Comparison of ENCODE assay signal across 15 cellular contexts in genomic region chrX:77003956-77004355, GRCh38.
DNase-seq lines count a peak whose midpoint lies in the region; ATAC-seq and TF ChIP-seq lines count a peak whose summit lies in the region.
"Had no signal": no experiment of that assay in that cellular context is flagged by ENCODE, and none has a peak within 500 bp of the region (broad histone marks: within the 10 kb centered on the region; RNA-seq: fewer than 3 reads in every experiment).

No MANE protein-coding gene starts in this region.

- peak; percentile 96 for ATAC-seq in activated T-helper 17 cell treated with anti-CD3 and anti-CD28 coated beads, Interleukin-2, amount 50 U/mL, for 72 hours (replicated peaks)
- ATAC-seq in thoracic aorta (ENCODE audit: insufficient number of reproducible peaks, low FRiP score, low read depth), result no peak
- no peak for ATAC-seq in gastrocnemius medialis
- ATAC-seq in HG02870 (IDR thresholded peaks at IDR 0.05; ENCODE audit: unreplicated experiment), result no peak
- no peak for ATAC-seq in GM18858 (IDR thresholded peaks at IDR 0.05; ENCODE audit: unreplicated experiment)
- ATAC-seq: esophagus mucosa, upper lobe of right lung had no signal

- peak overlapping the region; percentile 80 for H3K27ac Mint-ChIP-seq in activated T-helper 17 cell treated with anti-CD3 and anti-CD28 coated beads, Interleukin-2, amount 50 U/mL, for 72 hours

- H3K79me2 ChIP-seq in smooth muscle cell (ENCODE audit: low read depth), result no peaks in the 10 kb centered on the region

- H3K9ac ChIP-seq in smooth muscle cell (ENCODE audit: low read depth), result no peak overlapping the region

- 25% methylated on average over 3 of the region's 3 CpGs for WGBS in smooth muscle cell (ENCODE audit: low lambda C conversion rate)

- no peaks in the 10 kb centered on the region for H3K36me3 Mint-ChIP-seq in activated T-helper 17 cell treated with anti-CD3 and anti-CD28 coated beads, Interleukin-2, amount 50 U/mL, for 72 hours (ENCODE audit: low read depth)

- no peak for TF ChIP-seq CTCF in smooth muscle cell (IDR thresholded peaks at IDR 0.05; ENCODE audit: borderline replicate concordance, insufficient read depth, poor library complexity, severe bottlenecking)
- TF ChIP-seq CTCF in thoracic aorta (IDR thresholded peaks at IDR 0.05), result no peak
- no peak for TF ChIP-seq CTCF in gastrocnemius medialis (IDR thresholded peaks at IDR 0.05 in 4 of 5, conservative IDR thresholded peaks at IDR 0.05 in 1 of 5)

- H4K20me1 ChIP-seq in smooth muscle cell (ENCODE audit: low read depth), result no peaks in the 10 kb centered on the region

- no peaks in the 10 kb centered on the region for H3K9me3 Mint-ChIP-seq in activated T-helper 17 cell treated with anti-CD3 and anti-CD28 coated beads, Interleukin-2, amount 50 U/mL, for 72 hours

- H3K4me2 ChIP-seq in smooth muscle cell, result no peak overlapping the region

- peaks cover 10% of the 10 kb centered on the region for H3K4me1 Mint-ChIP-seq in activated T-helper 17 cell treated with anti-CD3 and anti-CD28 coated beads, Interleukin-2, amount 50 U/mL, for 72 hours

- H3K27me3 Mint-ChIP-seq in activated T-helper 17 cell treated with anti-CD3 and anti-CD28 coated beads, Interleukin-2, amount 50 U/mL, for 72 hours, result no peaks in the 10 kb centered on the region

- DNase-seq in activated T-cell treated with anti-CD3 and anti-CD28 coated beads for 48 hours (ENCODE audit: low read depth) (peak; percentile 9), activated T-cell treated with anti-CD3 and anti-CD28 coated beads for 4 hours (no peak), smooth muscle cell (lab: John Stamatoyannopoulos, UW; ENCODE audit: unreplicated experiment) (no peak), thoracic aorta (ENCODE audit: low spot score) (no peak), gastrocnemius medialis (no peak)
- DNase-seq: activated gamma-delta T cell treated with Interleukin-2 at 50 U/mL for 16 hours, NCI-H1417, NCI-H69, retina, upper lobe of right lung had no signal

- H3K9me3 ChIP-seq in smooth muscle cell (replicated peaks; ENCODE audit: low read depth) (no peaks in the 10 kb centered on the region), thoracic aorta (no peaks in the 10 kb centered on the region), gastrocnemius medialis (no peaks in the 10 kb centered on the region)
- H3K9me3 ChIP-seq: upper lobe of right lung had no signal

- H3K4me3 ChIP-seq in smooth muscle cell (no peak overlapping the region), thoracic aorta (no peak overlapping the region), gastrocnemius medialis (no peak overlapping the region)
- H3K4me3 ChIP-seq: lung, upper lobe of right lung had no signal

- intact Hi-C loops in gastrocnemius medialis (cut with DNase I; ENCODE audit: low total_unique reads), result no loop called here

- no peaks in the 10 kb centered on the region for H3K36me3 ChIP-seq in smooth muscle cell (ENCODE audit: low read depth)
- H3K36me3 ChIP-seq in thoracic aorta, result no peaks in the 10 kb centered on the region
- H3K36me3 ChIP-seq in gastrocnemius medialis, result no peaks in the 10 kb centered on the region
- H3K36me3 ChIP-seq: upper lobe of right lung had no signal

- no peak for TF ChIP-seq POLR2A in gastrocnemius medialis (IDR thresholded peaks at IDR 0.05)

- peak overlapping the region; percentile 25 for H3K4me3 Mint-ChIP-seq in activated T-helper 17 cell treated with anti-CD3 and anti-CD28 coated beads, Interleukin-2, amount 50 U/mL, for 72 hours

- H3K27me3 ChIP-seq in smooth muscle cell (ENCODE audit: low read depth) (no peaks in the 10 kb centered on the region), thoracic aorta (replicated peaks; ENCODE audit: insufficient read depth) (no peaks in the 10 kb centered on the region), gastrocnemius medialis (no peaks in the 10 kb centered on the region)
- H3K27me3 ChIP-seq: upper lobe of right lung had no signal

- no peak overlapping the region for H2AFZ ChIP-seq in smooth muscle cell (ENCODE audit: low read depth)

- in situ Hi-C loops in gastrocnemius medialis (cut with MboI; ENCODE audit: low sequenced_read_pairs in 4 of 4), result no loop called here

- peak overlapping the region; percentile 69 for H3K27ac ChIP-seq in smooth muscle cell (ENCODE audit: low read depth)
- peak overlapping the region; percentile 50 to 71 for H3K27ac ChIP-seq in thoracic aorta
- H3K27ac ChIP-seq in gastrocnemius medialis, result no peak overlapping the region
- H3K27ac ChIP-seq: upper lobe of right lung had no signal

- no peaks in the 10 kb centered on the region for H3K4me1 ChIP-seq in smooth muscle cell (ENCODE audit: low read depth)
- peaks cover 0 to 34% of the 10 kb centered on the region in 2 donors for H3K4me1 ChIP-seq in thoracic aorta (ENCODE audit: control insufficient read depth in 1 of 2, low read depth in 2 of 2)
- H3K4me1 ChIP-seq in gastrocnemius medialis, result no peaks in the 10 kb centered on the region
- H3K4me1 ChIP-seq: upper lobe of right lung had no signal

- no peaks in the 10 kb centered on the region for H3F3A ChIP-seq in smooth muscle cell (ENCODE audit: low read depth)

Comparison
In these comparisons a context has a peak if more than half of its experiments do, and no peak if none do; other contexts are left out.
1. H3K27ac ChIP-seq: peak in smooth muscle cell (single experiment) and thoracic aorta (2 of 2); none in gastrocnemius medialis (0 of 4).